ENCODE assay signal across 1 cellular context in the genomic region with DNA sequence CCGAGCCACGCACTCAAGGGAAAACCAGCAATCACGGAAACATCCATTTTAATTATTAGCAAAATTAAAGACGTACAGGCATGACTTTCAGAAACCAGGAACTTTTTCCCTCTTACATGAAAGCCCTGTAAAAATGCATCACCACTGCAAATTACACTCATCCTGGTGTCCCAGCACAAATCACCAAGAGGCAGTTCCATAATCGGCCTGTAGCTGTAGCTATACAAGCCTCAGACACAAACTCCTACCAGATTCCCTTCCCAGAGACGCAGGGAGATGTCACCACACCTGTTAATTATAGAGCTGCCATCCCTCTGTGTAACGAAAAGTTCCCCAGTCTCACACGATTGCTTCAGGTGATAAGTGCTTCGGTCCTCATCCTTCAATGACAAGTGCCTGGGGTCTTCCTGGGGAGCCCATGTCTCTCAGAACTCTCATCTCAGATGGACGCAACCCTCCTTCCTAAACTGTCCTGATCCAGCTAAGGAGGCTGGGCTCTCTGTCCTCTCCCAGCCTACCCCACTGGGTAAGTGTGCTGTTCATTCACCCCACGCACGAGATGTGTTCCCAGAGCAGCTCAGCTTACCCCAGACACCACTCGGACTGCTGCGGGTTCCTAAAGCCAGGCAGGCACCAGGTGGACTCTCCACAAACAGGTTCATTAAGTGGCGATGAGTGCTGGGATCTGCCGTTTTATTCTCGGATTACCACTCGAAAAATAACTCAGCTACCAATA.
TF ChIP-seq lines count a peak whose summit lies in the region.

No MANE protein-coding gene starts in this region.

TF ChIP-seq in GM23338, 12 proteins besides CTCF, POLR2A, EP300 and RAD21 (continued from another document):
- TF ChIP-seq, protein P1, sequence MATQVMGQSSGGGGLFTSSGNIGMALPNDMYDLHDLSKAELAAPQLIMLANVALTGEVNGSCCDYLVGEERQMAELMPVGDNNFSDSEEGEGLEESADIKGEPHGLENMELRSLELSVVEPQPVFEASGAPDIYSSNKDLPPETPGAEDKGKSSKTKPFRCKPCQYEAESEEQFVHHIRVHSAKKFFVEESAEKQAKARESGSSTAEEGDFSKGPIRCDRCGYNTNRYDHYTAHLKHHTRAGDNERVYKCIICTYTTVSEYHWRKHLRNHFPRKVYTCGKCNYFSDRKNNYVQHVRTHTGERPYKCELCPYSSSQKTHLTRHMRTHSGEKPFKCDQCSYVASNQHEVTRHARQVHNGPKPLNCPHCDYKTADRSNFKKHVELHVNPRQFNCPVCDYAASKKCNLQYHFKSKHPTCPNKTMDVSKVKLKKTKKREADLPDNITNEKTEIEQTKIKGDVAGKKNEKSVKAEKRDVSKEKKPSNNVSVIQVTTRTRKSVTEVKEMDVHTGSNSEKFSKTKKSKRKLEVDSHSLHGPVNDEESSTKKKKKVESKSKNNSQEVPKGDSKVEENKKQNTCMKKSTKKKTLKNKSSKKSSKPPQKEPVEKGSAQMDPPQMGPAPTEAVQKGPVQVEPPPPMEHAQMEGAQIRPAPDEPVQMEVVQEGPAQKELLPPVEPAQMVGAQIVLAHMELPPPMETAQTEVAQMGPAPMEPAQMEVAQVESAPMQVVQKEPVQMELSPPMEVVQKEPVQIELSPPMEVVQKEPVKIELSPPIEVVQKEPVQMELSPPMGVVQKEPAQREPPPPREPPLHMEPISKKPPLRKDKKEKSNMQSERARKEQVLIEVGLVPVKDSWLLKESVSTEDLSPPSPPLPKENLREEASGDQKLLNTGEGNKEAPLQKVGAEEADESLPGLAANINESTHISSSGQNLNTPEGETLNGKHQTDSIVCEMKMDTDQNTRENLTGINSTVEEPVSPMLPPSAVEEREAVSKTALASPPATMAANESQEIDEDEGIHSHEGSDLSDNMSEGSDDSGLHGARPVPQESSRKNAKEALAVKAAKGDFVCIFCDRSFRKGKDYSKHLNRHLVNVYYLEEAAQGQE (IDR thresholded peaks at IDR 0.05; ENCODE audit: unreplicated experiment): no peak
- TF ChIP-seq NANOG (IDR thresholded peaks at IDR 0.05; ENCODE audit: borderline replicate concordance) (no peak), EZH2phosphoT487 (IDR thresholded peaks at IDR 0.05; ENCODE audit: unreplicated experiment) (no peak), EZH2 (IDR thresholded peaks at IDR 0.05; ENCODE audit: low read depth, unreplicated experiment) (no peak)
